8 cellular contexts compared by ENCODE assay signal in genomic region chr16:57091990-57092785, GRCh38. TPM values are rescaled to one million over a fixed set of nuclear protein-coding genes. Genes with fewer than 3 reads are reported as not detected.
DNase-seq lines count a peak whose midpoint lies in the region; ATAC-seq and TF ChIP-seq lines count a peak whose summit lies in the region.

Gene CPNE2 (plus strand): TSS chr16:57092583. CDS start chr16:57110743, 18,160 bp downstream.

- H3K27me3 ChIP-seq in sigmoid colon = no peaks in the 10 kb centered on the region

- WGBS in sigmoid colon, 2 donors = 0 to 1% methylated on average over 99 of the region's 99 CpGs

- H3K27ac ChIP-seq in caudate nucleus (ENCODE audit: low read depth, low read length) (peak within 1 kb of the TSS; percentile 96), sigmoid colon (peak within 1 kb of the TSS; percentile 80 to 86 (median 82))

- no peaks in the 10 kb centered on the region for H3K9me3 ChIP-seq in sigmoid colon

- ATAC-seq in HG03442 (IDR thresholded peaks at IDR 0.05; ENCODE audit: unreplicated experiment) (peak; percentile 40), GM21619 (IDR thresholded peaks at IDR 0.05; ENCODE audit: unreplicated experiment) (no peak)

- no peak for TF ChIP-seq EP300 in sigmoid colon (IDR thresholded peaks at IDR 0.05)

- H3K4me3 ChIP-seq in sigmoid colon = peak within 1 kb of the TSS; percentile 71 to 93 (median 85)

- no peaks in the 10 kb centered on the region for H3K36me3 ChIP-seq in sigmoid colon

- no peak for TF ChIP-seq CTCF in sigmoid colon (IDR thresholded peaks at IDR 0.05)

- H3K4me1 ChIP-seq in sigmoid colon = peaks cover 0 to 28% (median 23%) of the 10 kb centered on the region in 4 donors

- intact Hi-C loops in sigmoid colon (cut with DNase I) = loop anchor here (5.0 kb wide), 4 partner anchors 60 to 205 kb away; partner anchors contain the start of genes ARL2BP, PSME3IP1 and RSPRY1

- TF ChIP-seq POLR2A in sigmoid colon (IDR thresholded peaks at IDR 0.05) = no peak

- peak; percentile 30 for DNase-seq in activated T-cell treated with anti-CD3 and anti-CD28 coated beads for 48 hours (ENCODE audit: low read depth)
- no peak for DNase-seq in activated T-cell treated with anti-CD3 and anti-CD28 coated beads for 4 hours
- peak; percentile 56 for DNase-seq in SK-N-DZ (ENCODE audit: low spot score)
- DNase-seq in caudate nucleus (lab: John Stamatoyannopoulos, UW) = peak in 54 of 61 donors; percentile 7 to 84 (median 60)
- peak; percentile 60 for DNase-seq in inferior parietal cortex (ENCODE audit: extremely low spot score)
- peak; percentile 88 for DNase-seq in sigmoid colon

RNA-seq across cellular contexts. Expression of gene CPNE2, which starts in this region (rescaled TPM):
- 44.8 and 47.5 TPM in 2 replicates for polyA plus RNA-seq in SK-N-DZ (2014; cell fraction: cytosol; rRNA removed)
- polyA plus RNA-seq in SK-N-DZ (2014; cell fraction: nucleus; rRNA removed) = 25.9 and 29.3 TPM in 2 replicates
- total RNA-seq in sigmoid colon = 10 to 100 TPM; 22.9 to 59.9 (median 25.4) TPM
- polyA plus RNA-seq in sigmoid colon = 10 to 100 TPM; 60.7 to 75.1 (median 66.6) TPM
